8 cellular contexts compared by ENCODE assay signal in genomic region chr16:8798535-8799157, GRCh38. TPM values are rescaled to one million over a fixed set of nuclear protein-coding genes. Genes with fewer than 3 reads are reported as not detected.
DNase-seq lines count a peak whose midpoint lies in the region; ATAC-seq, FAIRE-seq and TF ChIP-seq lines count a peak whose summit lies in the region.

No MANE protein-coding gene starts in this region.

- peak overlapping the region; percentile 99 for H3K4me2 ChIP-seq in endothelial cell of umbilical vein (ENCODE audit: insufficient read depth, low read length)

- CTCF ChIA-PET in CD4-positive, alpha-beta memory T cell (lab: Charles Lee; ENCODE audit: partially characterized antibody), result no interaction called here
- CTCF ChIA-PET in Panc1 (lab: Charles Lee) (no interaction called here), endothelial cell of umbilical vein (lab: Charles Lee) (no interaction called here)

- no peak for TF ChIP-seq POLR2A in endothelial cell of umbilical vein (IDR thresholded peaks at IDR 0.05; ENCODE audit: low read depth, low read length)

- BruUV-seq in Panc1 (replicated peaks; lab: Mats Ljungman, UMichigan) (no TSS peak), endothelial cell of umbilical vein (replicated peaks; lab: Mats Ljungman, UMichigan) (no TSS peak)

- H3K79me2 ChIP-seq in endothelial cell of umbilical vein (ENCODE audit: control insufficient read depth, insufficient read depth, low read length), result peaks cover 67% of the 10 kb centered on the region

- H3K9ac ChIP-seq in endothelial cell of umbilical vein (replicated peaks; ENCODE audit: extremely low read depth, insufficient read depth, low read length), result peak overlapping the region; percentile 83

- intact Hi-C loops in CD4-positive, alpha-beta memory T cell (cut with micrococcal nuclease), result no loop called here
- intact Hi-C loops in Panc1 (cut with micrococcal nuclease; ENCODE audit: unreplicated experiment), result no loop called here
- intact Hi-C loops in endothelial cell of umbilical vein (cut with micrococcal nuclease), result loop anchor here (1.0 to 10.0 kb wide), 3 partner anchors 166 to 336 kb away; partner anchors contain the start of gene HAPSTR1

- dilution Hi-C loops in endothelial cell of umbilical vein (cut with MboI; ENCODE audit: extremely low pct_ligation_motif_present, low sequenced_read_pairs), result no loop called here

- TF ChIP-seq CTCF in Panc1 (IDR thresholded peaks at IDR 0.05) (no peak), endothelial cell of umbilical vein (IDR thresholded peaks at IDR 0.05; ENCODE audit: extremely low read depth in 1 of 2, insufficient read depth in 1 of 2, low read depth in 1 of 2, low read length in 2 of 2) (no peak)

- H3K27ac ChIP-seq in CD4-positive, alpha-beta memory T cell (ENCODE audit: low read depth, low read length), result peak overlapping the region; percentile 81
- H3K27ac ChIP-seq in Panc1 (ENCODE audit: low read length) (peak overlapping the region; percentile 98), endothelial cell of umbilical vein (ENCODE audit: insufficient read depth, low read depth, low read length) (peak overlapping the region; percentile 62)

- H3K4me3 Mint-ChIP-seq in CD4-positive, alpha-beta memory T cell, result peak overlapping the region; percentile 93 to 98 (median 95)

- peaks cover 23 to 60% (median 37%) of the 10 kb centered on the region in 4 donors for H3K4me1 Mint-ChIP-seq in CD4-positive, alpha-beta memory T cell

- H3K9me1 ChIP-seq in endothelial cell of umbilical vein (replicated peaks; ENCODE audit: control insufficient read depth, extremely low read depth, insufficient read depth, low read length), result no peaks in the 10 kb centered on the region

- H4K20me1 ChIP-seq in endothelial cell of umbilical vein (replicated peaks; ENCODE audit: control insufficient read depth, extremely low read depth, insufficient read depth, low read length), result peaks cover 4% of the 10 kb centered on the region

- peaks cover 0 to 2% (median 0%) of the 10 kb centered on the region in 8 donors for H3K9me3 Mint-ChIP-seq in CD4-positive, alpha-beta memory T cell

- H3K9me3 ChIP-seq in CD4-positive, alpha-beta memory T cell (ENCODE audit: control insufficient read depth in 1 of 2, low read length in 2 of 2), result no peaks in the 10 kb centered on the region
- H3K9me3 ChIP-seq in Panc1 (ENCODE audit: control insufficient read depth, insufficient read depth, low read depth, low read length) (no peaks in the 10 kb centered on the region), endothelial cell of umbilical vein (replicated peaks; ENCODE audit: control insufficient read depth, insufficient read depth, low read length) (no peaks in the 10 kb centered on the region), neuron (ENCODE audit: low read length) (no peaks in the 10 kb centered on the region)

- no peaks in the 10 kb centered on the region for H3K27me3 ChIP-seq in CD4-positive, alpha-beta memory T cell (ENCODE audit: insufficient read depth, low read length)
- H3K27me3 ChIP-seq in Panc1 (ENCODE audit: control insufficient read depth, insufficient read depth, low read length) (no peaks in the 10 kb centered on the region), endothelial cell of umbilical vein (ENCODE audit: control insufficient read depth in 2 of 2, insufficient read depth in 2 of 2, low read length in 2 of 2) (no peaks in the 10 kb centered on the region), neuron (ENCODE audit: insufficient read depth, low read length) (no peaks in the 10 kb centered on the region)

- FAIRE-seq in endothelial cell of umbilical vein (lab: Jason Lieb, UNC), result no peak

- peak overlapping the region; percentile 73 to 97 for H3K4me3 ChIP-seq in CD4-positive, alpha-beta memory T cell (ENCODE audit: low read length in 2 of 2)
- peak overlapping the region; percentile 94 to 99 for H3K4me3 ChIP-seq in Panc1 (ENCODE audit: low read depth in 2 of 2, low read length in 2 of 2)
- H3K4me3 ChIP-seq in endothelial cell of umbilical vein (replicated peaks in 1 of 3; ENCODE audit: insufficient read depth in 1 of 3, low read depth in 1 of 3, low read length in 3 of 3), result peak overlapping the region; percentile 49 to 95 (median 83)
- peak overlapping the region; percentile 92 for H3K4me3 ChIP-seq in neuron (ENCODE audit: low read length)

- H3K27ac Mint-ChIP-seq in CD4-positive, alpha-beta memory T cell, result peak overlapping the region; percentile 69 to 97 (median 94)

- peaks cover 16% of the 10 kb centered on the region for H3K36me3 ChIP-seq in CD4-positive, alpha-beta memory T cell (ENCODE audit: insufficient read depth, low read length)
- H3K36me3 ChIP-seq in Panc1 (ENCODE audit: control insufficient read depth, insufficient read depth, low read length) (peaks cover 22% of the 10 kb centered on the region), endothelial cell of umbilical vein (ENCODE audit: control insufficient read depth in 2 of 2, extremely low read depth in 1 of 2, insufficient read depth in 2 of 2, low read length in 2 of 2) (peaks cover 9 to 10% of the 10 kb centered on the region in 2 experiments), neuron (ENCODE audit: insufficient read depth, low read length) (peaks cover 23% of the 10 kb centered on the region)

- no peak for DNase-seq in CD4-positive, alpha-beta memory T cell
- DNase-seq in Panc1 (ENCODE audit: low read depth, low spot score), result no peak
- DNase-seq in endothelial cell of umbilical vein (ENCODE audit: low read depth, low spot score), result no peak
- no peak for DNase-seq in SKM-1 (lab: John Stamatoyannopoulos, UW; ENCODE audit: unreplicated experiment)
- no peak for DNase-seq in NCI-H2227 (lab: John Stamatoyannopoulos, UW; ENCODE audit: unreplicated experiment)

- H3K4me1 ChIP-seq in CD4-positive, alpha-beta memory T cell (ENCODE audit: insufficient read depth, low read length), result peaks cover 44% of the 10 kb centered on the region
- H3K4me1 ChIP-seq in Panc1 (ENCODE audit: control insufficient read depth, insufficient read depth, low read length), result peaks cover 20% of the 10 kb centered on the region
- H3K4me1 ChIP-seq in endothelial cell of umbilical vein (ENCODE audit: control insufficient read depth, extremely low read depth, insufficient read depth, low read length), result peaks cover 25% of the 10 kb centered on the region
- H3K4me1 ChIP-seq in neuron (ENCODE audit: insufficient read depth, low read length), result peaks cover 23% of the 10 kb centered on the region

- peaks cover 16 to 39% of the 10 kb centered on the region in 2 donors for H3K36me3 Mint-ChIP-seq in CD4-positive, alpha-beta memory T cell

- H2AFZ ChIP-seq in endothelial cell of umbilical vein (ENCODE audit: low read depth, low read length), result no peak overlapping the region
- no peak overlapping the region for H2AFZ ChIP-seq in neuron (ENCODE audit: low read depth, low read length)

- H3K27me3 Mint-ChIP-seq in CD4-positive, alpha-beta memory T cell, result no peaks in the 10 kb centered on the region

- in situ Hi-C loops in Panc1 (cut with HindIII; ENCODE audit: low pct_unique_long_range_greater_than_20kb, low sequenced_read_pairs), result no loop called here

- ATAC-seq in Panc1 (no peak), GM18520 (IDR thresholded peaks at IDR 0.05; ENCODE audit: unreplicated experiment) (no peak), GM21390 (IDR thresholded peaks at IDR 0.05; ENCODE audit: unreplicated experiment) (no peak)

- POLR2A ChIA-PET in CD4-positive, alpha-beta memory T cell (lab: Charles Lee; ENCODE audit: partially characterized antibody), result interaction anchor here (2.1 to 3.3 kb wide), 2 partner anchors 70 to 293 kb away, joined by 14 to 32 read pairs; partner anchors contain the start of genes CARHSP1 and HAPSTR1
- POLR2A ChIA-PET in Panc1 (lab: Charles Lee), result no interaction called here
- POLR2A ChIA-PET in endothelial cell of umbilical vein (lab: Charles Lee), result no interaction called here

TF ChIP-seq in endothelial cell of umbilical vein, 7 proteins besides CTCF, POLR2A, EP300 and RAD21 (continues in another document):
- TF ChIP-seq EZH2 (IDR thresholded peaks at IDR 0.05; ENCODE audit: borderline replicate concordance, low read depth, low read length, severe bottlenecking) (no peak), GATA2 (IDR thresholded peaks at IDR 0.05; ENCODE audit: insufficient read depth, insufficient read length, low read depth, low read length) (no peak), FOS (IDR thresholded peaks at IDR 0.05; ENCODE audit: borderline replicate concordance, insufficient read depth, low read length) (no peak), MYC (IDR thresholded peaks at IDR 0.05; ENCODE audit: low read depth, low read length) (no peak), MAX (IDR thresholded peaks at IDR 0.05; ENCODE audit: insufficient read depth, insufficient read length) (no peak), JUN (IDR thresholded peaks at IDR 0.05; ENCODE audit: borderline replicate concordance, insufficient read depth, insufficient read length, low read depth) (no peak)

RNA-seq across cellular contexts. Expression of gene PMM2, which starts 1.0 kb away (rescaled TPM):
- 10 to 100 TPM; 51.7 to 61.7 TPM for total RNA-seq in CD4-positive, alpha-beta memory T cell
- 10 to 100 TPM; 21.2 to 35.1 TPM for polyA plus RNA-seq in CD4-positive, alpha-beta memory T cell
- total RNA-seq in Panc1 (2021; ENCODE audit: unreplicated experiment) (58.4 TPM), endothelial cell of umbilical vein (61.3 and 62.8 TPM in 2 replicates)
- 39.5 TPM for polyA plus RNA-seq in Panc1 (2012; ENCODE audit: insufficient read length)
- 27.5 and 29.0 TPM in 2 replicates for polyA plus RNA-seq in endothelial cell of umbilical vein
- 35.6 and 36.0 TPM in 2 replicates for polyA plus RNA-seq in endothelial cell of umbilical vein (2011; cell fraction: cytosol; rRNA removed)
- 32.1 and 43.9 TPM in 2 replicates for polyA plus RNA-seq in endothelial cell of umbilical vein (2011; cell fraction: nucleus; rRNA removed)
- polyA plus RNA-seq in endothelial cell of umbilical vein (2012), result 47.6 and 49.5 TPM in 2 replicates
- 21.8 and 22.6 TPM in 2 replicates for polyA minus RNA-seq in endothelial cell of umbilical vein
- polyA minus RNA-seq in endothelial cell of umbilical vein (2011; cell fraction: cytosol; rRNA and poly(A)+ RNA removed), result 14.1 TPM
- 32.0 and 44.8 TPM in 2 replicates for polyA minus RNA-seq in endothelial cell of umbilical vein (2011; cell fraction: nucleus; rRNA and poly(A)+ RNA removed)

RNA-seq across cellular contexts. Expression of gene TMEM186, which starts 1.2 kb away (rescaled TPM):
- total RNA-seq in CD4-positive, alpha-beta memory T cell, result 10 to 100 TPM; 15.6 to 17.9 TPM
- polyA plus RNA-seq in CD4-positive, alpha-beta memory T cell, result 10 to 100 TPM in 1 of 2 donors, 1 to 10 TPM in 1; 9.4 to 20.0 TPM
- total RNA-seq in Panc1 (2021; ENCODE audit: unreplicated experiment) (12.4 TPM), endothelial cell of umbilical vein (8.3 and 9.6 TPM in 2 replicates)
- polyA plus RNA-seq in Panc1 (2012; ENCODE audit: insufficient read length), result 9.1 TPM
- 6.4 and 8.0 TPM in 2 replicates for polyA plus RNA-seq in endothelial cell of umbilical vein
- polyA plus RNA-seq in endothelial cell of umbilical vein (2011; cell fraction: cytosol; rRNA removed), result 6.9 and 7.8 TPM in 2 replicates
- 3.5 and 4.6 TPM in 2 replicates for polyA plus RNA-seq in endothelial cell of umbilical vein (2011; cell fraction: nucleus; rRNA removed)
- polyA plus RNA-seq in endothelial cell of umbilical vein (2012), result 10.1 and 11.9 TPM in 2 replicates
- 6.3 and 10.4 TPM in 2 replicates for polyA minus RNA-seq in endothelial cell of umbilical vein
- polyA minus RNA-seq in endothelial cell of umbilical vein (2011; cell fraction: cytosol; rRNA and poly(A)+ RNA removed), result 2.3 TPM
- polyA minus RNA-seq in endothelial cell of umbilical vein (2011; cell fraction: nucleus; rRNA and poly(A)+ RNA removed), result 1.2 and 2.1 TPM in 2 replicates
